Comparison of ENCODE assay signal across 32 cellular contexts in genomic region chr13:23941216-23941615, GRCh38. TPM values are rescaled to one million over a fixed set of nuclear protein-coding genes. Genes with fewer than 3 reads are reported as not detected.
"Had no signal": no experiment of that assay in that cellular context is flagged by ENCODE, and none has a peak within 500 bp of the region (broad histone marks: within the 10 kb centered on the region; RNA-seq: fewer than 3 reads in every experiment).

No MANE protein-coding gene starts in this region.

- H3K9me3 ChIP-seq: adrenal gland, SJCRH30 had no signal

- DNase-seq: activated CD4-positive, alpha-beta memory T cell treated with anti-CD3 and anti-CD28 coated beads for 36 hours; activated CD4-positive, alpha-beta T cell treated with anti-CD3 and anti-CD28 coated beads, Interleukin-2, amount 50 U/mL, for 1 hour; activated CD8-positive, alpha-beta memory T cell treated with anti-CD3 and anti-CD28 coated beads, Interleukin-2, amount 50 U/mL, for 4 hours; activated gamma-delta T cell treated with Interleukin-2 at 50 U/mL for 16 hours; activated naive CD4-positive, alpha-beta T cell treated with anti-CD3 and anti-CD28 coated beads for 36 hours; activated T-cell treated with anti-CD3 and anti-CD28 coated beads for 4 hours; activated T-cell treated with anti-CD3 and anti-CD28 coated beads, Interleukin-2, amount 50 U/mL, for 4 hours; adrenal gland; caudate nucleus; cerebellar nuclear complex; NCI-H1105; NCI-H1436; NCI-H1694; NCI-H1930; NCI-H2107; NCI-H226; NCI-H446 treated with DMSO at 0.1 percent for 48 hours; NCI-H524; NCI-H69; NCI-H82; NK-92 treated with Interleukin-12 subunit alpha and Interleukin-12 subunit beta, amount 100 ng/mL, for 24 hours; SHP77; SJCRH30 had no signal

- H3K4me3 ChIP-seq: adrenal gland, K562, SJCRH30, SK-N-MC had no signal

- H3K36me3 ChIP-seq: adrenal gland, SJCRH30 had no signal

- H3K27me3 ChIP-seq: adrenal gland, SJCRH30 had no signal

- H3K27ac ChIP-seq: adrenal gland, SJCRH30, SK-N-MC had no signal

- ATAC-seq: activated naive CD4-positive, alpha-beta T cell treated with anti-CD3 and anti-CD28 coated beads, Interleukin-2, amount 50 U/mL, for 72 hours; activated T-cell treated with anti-CD3 and anti-CD28 coated beads, Interleukin-2, amount 50 U/mL, for 4 hours; K562 had no signal

- H3K4me1 ChIP-seq: adrenal gland, SJCRH30 had no signal

RNA-seq across cellular contexts. Expression of gene C1QTNF9B, which starts 43.9 kb away (rescaled TPM):
- total RNA-seq: activated CD4-positive, alpha-beta memory T cell treated with anti-CD3 and anti-CD28 coated beads for 36 hours; activated naive CD4-positive, alpha-beta T cell treated with anti-CD3 and anti-CD28 coated beads for 36 hours; activated naive CD4-positive, alpha-beta T cell treated with anti-CD3 and anti-CD28 coated beads, Interleukin-2, amount 50 U/mL, for 72 hours; activated T-cell treated with anti-CD3 and anti-CD28 coated beads, Interleukin-2, amount 50 U/mL, for 4 hours; activated T-helper 1 cell treated with anti-CD3 and anti-CD28 coated beads, Interleukin-12 subunit alpha, Interleukin-12 subunit beta, Interleukin-2, Interleukin-4 antibody, amounts not matched to agents 30 ng/mL and 10 ng/mL and 1 ng/mL, durations not matched to agents 14 hours and 24 hours and 36 hours; adrenal gland; astrocyte; bronchial epithelial cell; MCF 10A; OCI-LY7; SJCRH30; T-helper 1 cell treated with Interleukin-12 subunit alpha and Interleukin-12 subunit beta and Interleukin-4 antibody, amounts not matched to agents 30 ng/mL and 1 ng/mL, for 36 hours had no signal
